8 cellular contexts compared by ENCODE assay signal in the genomic region with DNA sequence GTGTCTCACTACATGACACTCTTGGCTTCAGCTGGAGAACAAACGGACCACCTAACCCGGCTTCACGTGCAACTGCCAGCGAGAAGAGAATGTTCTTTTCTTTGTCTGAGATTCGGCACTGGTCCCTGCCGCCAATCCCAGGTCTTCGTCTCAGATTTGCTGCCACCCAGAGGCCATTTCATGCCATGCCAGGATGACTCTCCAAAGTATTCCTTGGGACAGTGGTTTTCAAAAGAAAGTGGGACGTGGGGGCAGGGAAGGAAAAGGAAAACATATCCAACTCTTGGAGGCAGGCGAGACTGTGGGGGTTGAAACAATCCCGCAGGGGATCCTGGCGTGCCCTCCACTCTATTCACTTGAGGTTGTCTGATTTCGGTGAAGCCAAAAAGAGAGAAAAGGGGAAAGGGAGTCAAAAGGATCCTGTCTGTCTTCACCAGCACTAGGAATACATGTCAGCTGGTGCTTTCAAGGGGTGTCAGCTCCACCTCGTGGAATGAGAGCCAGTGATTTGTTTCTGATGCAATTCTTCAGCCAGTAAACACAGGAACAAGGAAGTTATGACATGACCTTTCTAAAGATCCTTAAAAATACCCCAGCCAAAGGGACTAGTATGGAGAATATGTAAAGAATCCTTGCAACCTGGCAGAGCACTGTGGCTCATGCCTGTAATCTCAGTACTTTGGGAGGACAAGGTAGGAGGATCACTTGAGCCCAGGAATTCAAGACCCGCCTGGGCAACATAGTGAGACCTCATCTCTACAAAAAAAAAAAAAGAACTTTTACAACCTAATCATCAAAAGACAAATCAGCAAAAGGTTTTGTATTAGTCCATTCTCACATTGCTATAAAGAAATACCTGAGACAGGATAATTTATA. TPM values are rescaled to one million over a fixed set of nuclear protein-coding genes. Genes with fewer than 3 reads are reported as not detected.
DNase-seq lines count a peak whose midpoint lies in the region; ATAC-seq and TF ChIP-seq lines count a peak whose summit lies in the region.

No MANE protein-coding gene starts in this region.

- TF ChIP-seq CTCF in OCI-LY3 (IDR thresholded peaks at IDR 0.05; ENCODE audit: low read depth, low read length) (peak; percentile 97), ascending aorta (IDR thresholded peaks at IDR 0.05) (peak; percentile 52 to 75 (median 75))

- peaks cover 3% of the 10 kb centered on the region; the same call in 1 of the 2 replicates for H3K9me3 ChIP-seq in HUES48 (ENCODE audit: control insufficient read depth, insufficient read depth, low read length)
- no peaks in the 10 kb centered on the region for H3K9me3 ChIP-seq in OCI-LY3 (ENCODE audit: insufficient read depth, low read length)
- peaks cover 0 to 6% of the 10 kb centered on the region in 2 donors for H3K9me3 ChIP-seq in ascending aorta

- H3K9ac ChIP-seq in HUES48 (ENCODE audit: low read depth, low read length) (peak overlapping the region; percentile 58), OCI-LY3 (ENCODE audit: low read length) (no peak overlapping the region)

- DNase-seq in DMS 273 treated with DMSO at 0.1 percent for 48 hours (lab: John Stamatoyannopoulos, UW) (peak; percentile 18), ascending aorta (ENCODE audit: low spot score in 2 of 2) (peak in 1 of 2 donors; percentile 81), hypothalamus (lab: John Stamatoyannopoulos, UW) (peak in 42 of 51 donors; percentile 2 to 70 (median 42)), skeletal muscle cell (ENCODE audit: low read depth) (no peak), cortex of kidney (lab: John Stamatoyannopoulos, UW) (no peak)

- no peaks in the 10 kb centered on the region for H3K36me3 ChIP-seq in HUES48 (ENCODE audit: control insufficient read depth, insufficient read depth, low read length)
- H3K36me3 ChIP-seq in OCI-LY3 (replicated peaks; ENCODE audit: low read depth, low read length) = no peaks in the 10 kb centered on the region
- no peaks in the 10 kb centered on the region for H3K36me3 ChIP-seq in ascending aorta

- no peaks in the 10 kb centered on the region for H4K20me1 ChIP-seq in OCI-LY3 (ENCODE audit: insufficient read depth, low read length)

- H3K27me3 ChIP-seq in HUES48 (ENCODE audit: control insufficient read depth, insufficient read depth, low read length) = peaks cover 11% of the 10 kb centered on the region
- peaks cover 21% of the 10 kb centered on the region; the same call in 1 of the 2 replicates for H3K27me3 ChIP-seq in OCI-LY3 (ENCODE audit: low read depth, low read length)
- H3K27me3 ChIP-seq in ascending aorta = no peaks in the 10 kb centered on the region

- ATAC-seq in GM19452 (IDR thresholded peaks at IDR 0.05; ENCODE audit: unreplicated experiment) = peak; percentile 84

- peak overlapping the region; percentile 67 for H3K4me2 ChIP-seq in OCI-LY3 (ENCODE audit: low read length)

- H3K4me3 ChIP-seq in HUES48 (ENCODE audit: low read depth, low read length) = peak overlapping the region; percentile 42; the same call in 1 of the 2 replicates
- peak overlapping the region; percentile 52 for H3K4me3 ChIP-seq in OCI-LY3 (ENCODE audit: low read length)
- H3K4me3 ChIP-seq in ascending aorta = peak overlapping the region in 1 of 2 donors; percentile 16
- H3K4me3 ChIP-seq in skeletal muscle cell (ENCODE audit: low read depth, low read length) = peak overlapping the region; percentile 13

- H3K79me2 ChIP-seq in OCI-LY3 (ENCODE audit: low read length) = no peaks in the 10 kb centered on the region

- intact Hi-C loops in ascending aorta (cut with DNase I) = loop anchor here (1.0 kb wide), 1 partner anchor 437 kb away; no protein-coding TSS in a partner anchor

- H3K4me1 ChIP-seq in HUES48 (ENCODE audit: control insufficient read depth, insufficient read depth, low read length) (peaks cover 16% of the 10 kb centered on the region), OCI-LY3 (ENCODE audit: low read length) (peaks cover 4% of the 10 kb centered on the region; the same call in 1 of the 2 replicates), ascending aorta (no peaks in the 10 kb centered on the region)

- H3K27ac ChIP-seq in HUES48 (ENCODE audit: low read depth, low read length) (peak overlapping the region; percentile 62), OCI-LY3 (ENCODE audit: low read length) (no peak overlapping the region), ascending aorta (no peak overlapping the region)

- peak overlapping the region; percentile 89 for H2AFZ ChIP-seq in OCI-LY3 (ENCODE audit: low read depth, low read length)

RNA-seq across cellular contexts. Expression of a gene that starts 41.0 kb away (rescaled TPM):
- total RNA-seq in ascending aorta = 15.1 TPM

RNA-seq across cellular contexts. Expression of a gene that starts 46.7 kb away (rescaled TPM):
- total RNA-seq in ascending aorta = 131 TPM

RNA-seq across cellular contexts. Expression of a gene that starts 57.6 kb away (rescaled TPM):
- 110 TPM for total RNA-seq in ascending aorta

Comparison
In these comparisons a context has a peak if more than half of its experiments do, and no peak if none do; other contexts are left out.
1. DNase-seq: peak in DMS 273 treated with DMSO at 0.1 percent for 48 hours (single experiment) and hypothalamus (42 of 51); none in skeletal muscle cell (single experiment) and cortex of kidney (single experiment).